ENCODE assay signal across 10 cellular contexts in the genomic region with DNA sequence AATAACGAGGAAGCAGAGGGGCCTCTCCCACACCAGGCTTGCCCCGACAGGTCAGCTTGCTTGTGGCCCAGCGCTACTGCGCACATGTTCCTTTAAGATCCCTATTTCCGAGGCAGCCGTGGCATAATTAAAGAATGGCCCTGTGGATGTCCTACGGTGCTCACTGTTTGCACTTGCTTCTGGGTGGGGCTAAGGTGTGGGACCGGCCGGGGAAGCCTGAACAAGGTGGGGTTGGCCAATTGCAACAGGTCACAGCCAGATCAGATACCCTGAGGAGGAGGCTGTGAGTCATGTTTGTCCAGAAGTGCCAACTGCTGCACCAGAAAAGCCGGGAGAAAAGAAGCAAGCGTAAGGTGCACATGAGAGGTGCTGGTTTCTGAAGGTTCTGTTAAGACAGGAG.
DNase-seq lines count a peak whose midpoint lies in the region; ATAC-seq and TF ChIP-seq lines count a peak whose summit lies in the region.
"Had no signal": no experiment of that assay in that cellular context is flagged by ENCODE, and none has a peak within 500 bp of the region (broad histone marks: within the 10 kb centered on the region; RNA-seq: fewer than 3 reads in every experiment).

No MANE protein-coding gene starts in this region.

- no peak for TF ChIP-seq POLR2A in erythroblast (IDR thresholded peaks at IDR 0.05; ENCODE audit: low read length)

- no peak for DNase-seq in Right ventricle myocardium superior
- DNase-seq in cardiac septum (ENCODE audit: low spot score) = no peak
- peak; percentile 43 for DNase-seq in amniotic epithelial cell (ENCODE audit: low read depth)
- peak; percentile 86 for DNase-seq in mucosa of gallbladder (ENCODE audit: low spot score)
- no peak for DNase-seq in erythroblast (lab: John Stamatoyannopoulos, UW)
- no peak for DNase-seq in C1 segment of cervical spinal cord (lab: John Stamatoyannopoulos, UW)
- no peak for DNase-seq in central memory CD4-positive, alpha-beta T cell
- DNase-seq: CD4-positive, alpha-beta T cell; retina had no signal

- ATAC-seq in Right ventricle myocardium superior (ENCODE audit: poor library complexity) = peak; percentile 48
- no peak for ATAC-seq in GM21717 (IDR thresholded peaks at IDR 0.05; ENCODE audit: unreplicated experiment)

- intact Hi-C loops in Right ventricle myocardium superior (cut with DNase I) = no loop called here
- intact Hi-C loops in cardiac septum (cut with DNase I) = loop anchor here (5.0 kb wide), 1 partner anchor 419 kb away; no protein-coding TSS in a partner anchor

Comparison
In these comparisons a context has a peak if more than half of its experiments do, and no peak if none do; other contexts are left out.
1. DNase-seq: peak in amniotic epithelial cell (single experiment) and mucosa of gallbladder (single experiment); none in Right ventricle myocardium superior (single experiment), cardiac septum (single experiment), erythroblast (0 of 2), C1 segment of cervical spinal cord (0 of 14) and central memory CD4-positive, alpha-beta T cell (single experiment).